19 cellular contexts compared by ENCODE assay signal in the genomic region with DNA sequence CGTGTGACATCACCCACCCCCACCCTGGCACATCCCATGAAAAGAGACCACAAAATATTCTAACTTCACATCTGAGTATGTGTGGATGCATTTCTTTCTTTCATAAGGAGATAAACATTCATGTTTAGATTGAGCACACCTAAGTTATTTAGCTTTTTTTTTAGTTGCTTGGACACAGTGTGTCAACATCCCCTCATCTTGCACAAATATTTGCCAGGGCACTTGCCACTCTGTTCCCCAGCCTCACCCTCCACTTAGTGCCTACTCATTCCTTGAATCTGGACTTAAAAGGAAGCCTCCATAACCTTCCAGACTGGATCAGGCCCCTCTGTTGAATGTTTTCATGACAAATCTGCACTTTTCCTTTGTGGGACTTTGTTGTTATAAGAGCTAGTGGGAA.
"Had no signal": no experiment of that assay in that cellular context is flagged by ENCODE, and none has a peak within 500 bp of the region (broad histone marks: within the 10 kb centered on the region; RNA-seq: fewer than 3 reads in every experiment).

No MANE protein-coding gene starts in this region.

- H3K27ac ChIP-seq: heart left ventricle, neutrophil, spleen, stomach, thoracic aorta, transverse colon, uterus had no signal

- ATAC-seq: esophagus mucosa; heart left ventricle; left colon; mucosa of descending colon; naive thymus-derived CD8-positive, alpha-beta T cell; sciatic nerve had no signal

- H3K27ac Mint-ChIP-seq: naive thymus-derived CD8-positive, alpha-beta T cell had no signal

- H3K36me3 ChIP-seq: heart left ventricle, neutrophil, spleen, stomach, thoracic aorta, transverse colon, uterus had no signal

- DNase-seq: effector memory CD4-positive, alpha-beta T cell; heart left ventricle; hippocampal formation; left colon; mammary epithelial cell; mucosa of descending colon; naive thymus-derived CD8-positive, alpha-beta T cell; posterior cingulate gyrus; spleen; stimulated activated CD4-positive, alpha-beta T cell treated with anti-CD3 and anti-CD28 coated beads, Interleukin-2, amount 100 ng/mL, for 24 hours; stimulated activated naive CD4-positive, alpha-beta T cell; stomach; substantia nigra; transverse colon; uterus had no signal

- H3K27me3 Mint-ChIP-seq: naive thymus-derived CD8-positive, alpha-beta T cell had no signal

- H3K4me3 Mint-ChIP-seq: naive thymus-derived CD8-positive, alpha-beta T cell had no signal

- H3K4me1 Mint-ChIP-seq: naive thymus-derived CD8-positive, alpha-beta T cell had no signal

- H3K4me1 ChIP-seq: heart left ventricle, spleen, stomach, transverse colon, uterus had no signal

- H3K4me3 ChIP-seq: heart left ventricle, mucosa of descending colon, spleen, stomach, thoracic aorta, transverse colon, uterus had no signal

- H3K9me3 ChIP-seq: neutrophil had no signal

- H3K27me3 ChIP-seq: heart left ventricle, neutrophil, spleen, stomach, transverse colon, uterus had no signal
